1 cellular context compared by ENCODE assay signal in the genomic region with DNA sequence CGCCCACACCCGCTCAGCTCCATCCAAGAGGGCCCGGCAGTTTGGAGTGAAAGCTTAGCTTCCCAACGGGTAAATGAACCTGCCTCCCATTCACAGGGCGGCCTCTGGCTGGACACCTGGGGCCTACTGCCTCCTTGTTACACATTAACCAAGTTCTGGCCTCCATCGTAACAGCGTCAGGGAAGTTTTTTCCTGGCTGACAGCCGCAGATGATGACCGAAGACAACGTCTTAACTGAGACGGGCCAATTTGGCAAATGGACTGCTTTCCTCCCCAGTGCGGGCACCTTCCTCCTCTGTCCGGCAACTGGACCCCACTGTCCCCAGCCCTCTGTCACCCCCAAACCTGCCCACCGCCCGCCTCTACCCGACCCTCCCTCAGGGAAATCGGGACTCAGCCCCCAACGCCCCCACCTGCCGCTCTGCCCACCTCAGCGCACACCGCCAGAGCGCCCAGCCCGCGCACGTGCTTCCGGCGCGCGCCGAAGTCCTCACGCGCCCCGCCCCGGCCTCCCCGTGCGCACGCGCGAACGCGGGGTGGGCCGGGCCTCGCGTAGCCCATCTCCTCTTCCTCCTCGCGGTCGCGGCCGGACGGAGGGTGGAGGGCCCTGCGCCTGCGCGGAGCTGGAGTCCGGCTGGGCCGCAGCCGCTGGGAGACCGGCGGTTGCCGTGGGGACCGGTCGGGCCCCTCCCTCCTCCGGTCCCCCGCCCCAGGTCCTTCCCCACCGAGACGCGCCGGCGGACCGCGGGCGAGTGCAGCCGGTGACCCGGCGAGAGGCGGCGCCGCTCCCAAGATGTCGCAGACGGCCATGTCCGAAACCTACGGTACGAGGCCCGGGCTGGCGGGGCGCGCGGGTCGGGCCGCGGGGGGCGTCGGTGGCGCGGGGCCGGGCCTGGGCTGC.
TF ChIP-seq lines count a peak whose summit lies in the region.

A gene with protein sequence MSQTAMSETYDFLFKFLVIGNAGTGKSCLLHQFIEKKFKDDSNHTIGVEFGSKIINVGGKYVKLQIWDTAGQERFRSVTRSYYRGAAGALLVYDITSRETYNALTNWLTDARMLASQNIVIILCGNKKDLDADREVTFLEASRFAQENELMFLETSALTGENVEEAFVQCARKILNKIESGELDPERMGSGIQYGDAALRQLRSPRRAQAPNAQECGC (plus strand): TSS at position 565 of the 901 bp plus-strand sequence. CDS start 229 bp downstream, at position 794.

TF ChIP-seq in HepG2, 621 proteins besides CTCF, POLR2A, EP300 and RAD21 (continued from another document):
- TF ChIP-seq, protein P1, sequence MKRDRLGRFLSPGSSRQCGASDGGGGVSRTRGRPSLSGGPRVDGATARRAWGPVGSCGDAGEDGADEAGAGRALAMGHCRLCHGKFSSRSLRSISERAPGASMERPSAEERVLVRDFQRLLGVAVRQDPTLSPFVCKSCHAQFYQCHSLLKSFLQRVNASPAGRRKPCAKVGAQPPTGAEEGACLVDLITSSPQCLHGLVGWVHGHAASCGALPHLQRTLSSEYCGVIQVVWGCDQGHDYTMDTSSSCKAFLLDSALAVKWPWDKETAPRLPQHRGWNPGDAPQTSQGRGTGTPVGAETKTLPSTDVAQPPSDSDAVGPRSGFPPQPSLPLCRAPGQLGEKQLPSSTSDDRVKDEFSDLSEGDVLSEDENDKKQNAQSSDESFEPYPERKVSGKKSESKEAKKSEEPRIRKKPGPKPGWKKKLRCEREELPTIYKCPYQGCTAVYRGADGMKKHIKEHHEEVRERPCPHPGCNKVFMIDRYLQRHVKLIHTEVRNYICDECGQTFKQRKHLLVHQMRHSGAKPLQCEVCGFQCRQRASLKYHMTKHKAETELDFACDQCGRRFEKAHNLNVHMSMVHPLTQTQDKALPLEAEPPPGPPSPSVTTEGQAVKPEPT (CRISPR knock-in tag; IDR thresholded peaks at IDR 0.05; ENCODE audit: low read depth), result peak; percentile 87; the same call in 1 of the 2 replicates
- TF ChIP-seq ZNF792 (CRISPR knock-in tag; IDR thresholded peaks at IDR 0.05), result peak; percentile 75; the same call in 1 of the 2 replicates
- TF ChIP-seq, protein P2, sequence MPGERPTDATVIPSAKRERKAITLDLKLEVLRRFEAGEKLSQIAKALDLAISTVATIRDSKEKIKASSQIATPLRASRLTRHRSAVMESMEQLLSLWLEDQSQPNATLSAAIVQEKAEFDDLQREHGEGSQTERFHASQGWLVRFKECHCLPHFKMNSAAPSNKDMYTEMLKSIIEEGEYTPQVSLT (CRISPR knock-in tag; IDR thresholded peaks at IDR 0.05; ENCODE audit: borderline replicate concordance, low read depth), result peak; percentile 84; the same call in 1 of the 2 replicates
- peak; percentile 70; the same call in 1 of the 2 replicates for TF ChIP-seq GATAD1 (CRISPR knock-in tag; IDR thresholded peaks at IDR 0.05)
- TF ChIP-seq, protein P3, sequence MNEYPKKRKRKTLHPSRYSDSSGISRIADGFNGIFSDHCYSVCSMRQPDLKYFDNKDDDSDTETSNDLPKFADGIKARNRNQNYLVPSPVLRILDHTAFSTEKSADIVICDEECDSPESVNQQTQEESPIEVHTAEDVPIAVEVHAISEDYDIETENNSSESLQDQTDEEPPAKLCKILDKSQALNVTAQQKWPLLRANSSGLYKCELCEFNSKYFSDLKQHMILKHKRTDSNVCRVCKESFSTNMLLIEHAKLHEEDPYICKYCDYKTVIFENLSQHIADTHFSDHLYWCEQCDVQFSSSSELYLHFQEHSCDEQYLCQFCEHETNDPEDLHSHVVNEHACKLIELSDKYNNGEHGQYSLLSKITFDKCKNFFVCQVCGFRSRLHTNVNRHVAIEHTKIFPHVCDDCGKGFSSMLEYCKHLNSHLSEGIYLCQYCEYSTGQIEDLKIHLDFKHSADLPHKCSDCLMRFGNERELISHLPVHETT (CRISPR knock-in tag; conservative IDR thresholded peaks at IDR 0.05), result peak; percentile 73
- peak; percentile 98 for TF ChIP-seq ZNF451 (CRISPR knock-in tag; IDR thresholded peaks at IDR 0.05)
- TF ChIP-seq RFX1 (IDR thresholded peaks at IDR 0.05), result peak; percentile 81
TF ChIP-seq in HepG2: peak in this region for 307.
